Comparison of ENCODE assay signal across 19 cellular contexts in genomic region chr14:99561827-99562226, GRCh38. TPM values are rescaled to one million over a fixed set of nuclear protein-coding genes. Genes with fewer than 3 reads are reported as not detected.
DNase-seq lines count a peak whose midpoint lies in the region; ATAC-seq and TF ChIP-seq lines count a peak whose summit lies in the region.
"Had no signal": no experiment of that assay in that cellular context is flagged by ENCODE, and none has a peak within 500 bp of the region (broad histone marks: within the 10 kb centered on the region; RNA-seq: fewer than 3 reads in every experiment).

No MANE protein-coding gene starts in this region.

- no peak overlapping the region for H3K4me3 Mint-ChIP-seq in activated CD4-positive, alpha-beta T cell treated with anti-CD3 and anti-CD28 coated beads, Interleukin-2, amount 10 ng/mL, durations not matched to agents 7 days and 5 days
- H3K4me3 Mint-ChIP-seq in type B pancreatic cell, result no peak overlapping the region
- H3K4me3 Mint-ChIP-seq in activated CD4-positive, alpha-beta T cell treated with anti-CD3 and anti-CD28 coated beads, Interleukin-2, amount 10 ng/mL, durations not matched to agents 24 days and 14 days, result no peak overlapping the region
- H3K4me3 Mint-ChIP-seq: dendritic cell treated with granulocyte-macrophage colony-stimulating factor and Interleukin-4, amounts not matched to agents 40 ng/mL and 50 ng/mL, for 4 days; WTC11 had no signal

- peak overlapping the region; percentile 89 for H3K27ac ChIP-seq in WERI-Rb-1
- peak overlapping the region; percentile 73 for H3K27ac ChIP-seq in liver (ENCODE audit: low read depth in 1 of 2, low read length in 2 of 2)
- H3K27ac ChIP-seq: lower lobe of right lung had no signal

- H3K27me3 Mint-ChIP-seq in activated CD4-positive, alpha-beta T cell treated with anti-CD3 and anti-CD28 coated beads, Interleukin-2, amount 10 ng/mL, durations not matched to agents 7 days and 5 days, result no peaks in the 10 kb centered on the region
- H3K27me3 Mint-ChIP-seq in type B pancreatic cell, result no peaks in the 10 kb centered on the region
- no peaks in the 10 kb centered on the region for H3K27me3 Mint-ChIP-seq in activated CD4-positive, alpha-beta T cell treated with anti-CD3 and anti-CD28 coated beads, Interleukin-2, amount 10 ng/mL, durations not matched to agents 24 days and 14 days

- CTCF ChIA-PET in activated CD4-positive, alpha-beta T cell treated with anti-CD3 and anti-CD28 coated beads, Interleukin-2, amount 10 ng/mL, durations not matched to agents 7 days and 5 days (lab: Charles Lee), result no interaction called here

- DNase-seq in activated CD4-positive, alpha-beta T cell treated with anti-CD3 and anti-CD28 coated beads, Interleukin-2, amount 10 ng/mL, durations not matched to agents 7 days and 5 days, result no peak
- DNase-seq in activated CD4-positive, alpha-beta T cell treated with anti-CD3 and anti-CD28 coated beads, Interleukin-2, amount 50 U/mL, for 1 hour, result no peak
- DNase-seq in WERI-Rb-1, result peak; percentile 23
- DNase-seq in type B pancreatic cell (ENCODE audit: extremely low spot score, unreplicated experiment), result no peak
- DNase-seq in GM13977 (ENCODE audit: low spot score), result no peak
- no peak for DNase-seq in activated naive CD4-positive, alpha-beta T cell treated with anti-CD3 and anti-CD28 coated beads, Interleukin-2, amount 50 U/mL, for 72 hours (ENCODE audit: low spot score in 2 of 2)
- DNase-seq in activated CD4-positive, alpha-beta T cell treated with anti-CD3 and anti-CD28 coated beads, Interleukin-2, amount 10 ng/mL, durations not matched to agents 24 days and 14 days, result no peak
- DNase-seq: activated effector memory CD4-positive, alpha-beta T cell treated with Interleukin-2 at 50 U/mL for 16 hours; GOT3; lower lobe of right lung; nephron progenitor cell; stimulated activated CD4-positive, alpha-beta T cell treated with anti-CD3 and anti-CD28 coated beads, Interleukin-4, amount 100 ng/mL, for 1 hour; SW 1271; tibial artery had no signal

- H3K9me3 ChIP-seq in WERI-Rb-1 (ENCODE audit: severe bottlenecking) (no peaks in the 10 kb centered on the region), liver (ENCODE audit: control insufficient read depth in 4 of 4, low read length in 3 of 4) (no peaks in the 10 kb centered on the region)
- H3K9me3 ChIP-seq: lower lobe of right lung, Peyer's patch, right atrium auricular region, tibial artery had no signal

- no peaks in the 10 kb centered on the region for H3K9me3 Mint-ChIP-seq in activated CD4-positive, alpha-beta T cell treated with anti-CD3 and anti-CD28 coated beads, Interleukin-2, amount 10 ng/mL, durations not matched to agents 7 days and 5 days
- H3K9me3 Mint-ChIP-seq in type B pancreatic cell, result no peaks in the 10 kb centered on the region
- no peaks in the 10 kb centered on the region for H3K9me3 Mint-ChIP-seq in activated naive CD4-positive, alpha-beta T cell treated with anti-CD3 and anti-CD28 coated beads, Interleukin-2, amount 50 U/mL, for 72 hours
- H3K9me3 Mint-ChIP-seq in activated CD4-positive, alpha-beta T cell treated with anti-CD3 and anti-CD28 coated beads, Interleukin-2, amount 10 ng/mL, durations not matched to agents 24 days and 14 days, result no peaks in the 10 kb centered on the region
- H3K9me3 Mint-ChIP-seq: dendritic cell treated with granulocyte-macrophage colony-stimulating factor and Interleukin-4, amounts not matched to agents 40 ng/mL and 50 ng/mL, for 4 days had no signal

- H3K9ac ChIP-seq in liver (ENCODE audit: low read depth in 1 of 2, low read length in 2 of 2), result no peak overlapping the region

- WGBS in liver, result 71% methylated on average over 13 of the region's 13 CpGs

- H3K36me3 Mint-ChIP-seq in activated CD4-positive, alpha-beta T cell treated with anti-CD3 and anti-CD28 coated beads, Interleukin-2, amount 10 ng/mL, durations not matched to agents 7 days and 5 days (ENCODE audit: low read depth), result no peaks in the 10 kb centered on the region
- peaks cover 5% of the 10 kb centered on the region for H3K36me3 Mint-ChIP-seq in type B pancreatic cell
- no peaks in the 10 kb centered on the region for H3K36me3 Mint-ChIP-seq in activated naive CD4-positive, alpha-beta T cell treated with anti-CD3 and anti-CD28 coated beads, Interleukin-2, amount 50 U/mL, for 72 hours
- no peaks in the 10 kb centered on the region for H3K36me3 Mint-ChIP-seq in activated CD4-positive, alpha-beta T cell treated with anti-CD3 and anti-CD28 coated beads, Interleukin-2, amount 10 ng/mL, durations not matched to agents 24 days and 14 days (ENCODE audit: low read depth)
- H3K36me3 Mint-ChIP-seq: WTC11 had no signal

- H3K27me3 ChIP-seq in WERI-Rb-1 (ENCODE audit: insufficient read depth, low read depth, severe bottlenecking) (no peaks in the 10 kb centered on the region), liver (ENCODE audit: control insufficient read depth in 4 of 4, insufficient read depth in 4 of 4, low read length in 3 of 4) (no peaks in the 10 kb centered on the region)
- H3K27me3 ChIP-seq: Peyer's patch, right atrium auricular region, tibial artery had no signal

- intact Hi-C loops in activated CD4-positive, alpha-beta T cell treated with anti-CD3 and anti-CD28 coated beads, Interleukin-2, amount 10 ng/mL, durations not matched to agents 24 days and 14 days (cut with micrococcal nuclease), result no loop called here

- H3K36me3 ChIP-seq in WERI-Rb-1 (peaks cover 13% of the 10 kb centered on the region; the same call in 1 of the 2 replicates), liver (ENCODE audit: control insufficient read depth in 4 of 4, insufficient read depth in 3 of 4, low read depth in 1 of 4, low read length in 3 of 4) (no peaks in the 10 kb centered on the region)
- H3K36me3 ChIP-seq: lower lobe of right lung, Peyer's patch, right atrium auricular region, tibial artery had no signal

- H3K4me3 ChIP-seq in WERI-Rb-1 (ENCODE audit: low read depth, low read length) (0 out of 2 replicates have a peak overlapping the region, but pooled peaks have one; percentile 7), liver (ENCODE audit: low read depth in 1 of 3, low read length in 3 of 3) (no peak overlapping the region)
- H3K4me3 ChIP-seq: lower lobe of right lung, Peyer's patch, right atrium auricular region, tibial artery had no signal

- TF ChIP-seq RAD21 in liver (IDR thresholded peaks at IDR 0.05), result no peak

- H3K4me1 Mint-ChIP-seq in activated CD4-positive, alpha-beta T cell treated with anti-CD3 and anti-CD28 coated beads, Interleukin-2, amount 10 ng/mL, durations not matched to agents 7 days and 5 days, result no peaks in the 10 kb centered on the region
- H3K4me1 Mint-ChIP-seq in type B pancreatic cell (ENCODE audit: unreplicated experiment), result peaks cover 58% of the 10 kb centered on the region
- H3K4me1 Mint-ChIP-seq in activated CD4-positive, alpha-beta T cell treated with anti-CD3 and anti-CD28 coated beads, Interleukin-2, amount 10 ng/mL, durations not matched to agents 24 days and 14 days, result no peaks in the 10 kb centered on the region

- H3K4me1 ChIP-seq in liver (ENCODE audit: control insufficient read depth in 4 of 4, insufficient read depth in 4 of 4, low read length in 3 of 4), result peaks cover 33 to 82% (median 77%) of the 10 kb centered on the region in 4 donors

- POLR2A ChIA-PET in activated CD4-positive, alpha-beta T cell treated with anti-CD3 and anti-CD28 coated beads, Interleukin-2, amount 10 ng/mL, durations not matched to agents 7 days and 5 days (lab: Charles Lee), result no interaction called here

- in situ Hi-C loops in GM13977 (cut with MboI; ENCODE audit: low pct_unique_long_range_greater_than_20kb, low sequenced_read_pairs, unreplicated experiment), result no loop called here

- TF ChIP-seq CTCF in WERI-Rb-1 (IDR thresholded peaks at IDR 0.05; ENCODE audit: low read depth, low read length) (no peak), liver (IDR thresholded peaks at IDR 0.05; ENCODE audit: low read depth, low read length, missing input control) (no peak), type B pancreatic cell (conservative IDR thresholded peaks at IDR 0.05) (no peak), GM13977 (IDR thresholded peaks at IDR 0.05; ENCODE audit: extremely low read depth, insufficient read depth, missing control alignments) (no peak)

- ATAC-seq in activated naive CD4-positive, alpha-beta T cell treated with anti-CD3 and anti-CD28 coated beads, Interleukin-2, amount 50 U/mL, for 72 hours, result no peak
- ATAC-seq: WTC11 had no signal

- H3K27ac Mint-ChIP-seq in activated CD4-positive, alpha-beta T cell treated with anti-CD3 and anti-CD28 coated beads, Interleukin-2, amount 10 ng/mL, durations not matched to agents 7 days and 5 days, result peak overlapping the region; percentile 38
- peak overlapping the region; percentile 52 for H3K27ac Mint-ChIP-seq in type B pancreatic cell
- no peak overlapping the region for H3K27ac Mint-ChIP-seq in activated naive CD4-positive, alpha-beta T cell treated with anti-CD3 and anti-CD28 coated beads, Interleukin-2, amount 50 U/mL, for 72 hours
- no peak overlapping the region for H3K27ac Mint-ChIP-seq in activated CD4-positive, alpha-beta T cell treated with anti-CD3 and anti-CD28 coated beads, Interleukin-2, amount 10 ng/mL, durations not matched to agents 24 days and 14 days
- H3K27ac Mint-ChIP-seq: dendritic cell treated with granulocyte-macrophage colony-stimulating factor and Interleukin-4, amounts not matched to agents 40 ng/mL and 50 ng/mL, for 4 days had no signal

TF ChIP-seq in liver, 16 proteins besides CTCF, POLR2A, EP300 and RAD21 (continues in another document):
- TF ChIP-seq EGR1 (IDR thresholded peaks at IDR 0.05; ENCODE audit: low read depth in 2 of 2) (no peak), FOXA1 (IDR thresholded peaks at IDR 0.05) (no peak), HNF4G (IDR thresholded peaks at IDR 0.05) (no peak), RXRA (IDR thresholded peaks at IDR 0.05) (no peak), TAF1 (conservative IDR thresholded peaks at IDR 0.05) (no peak), GABPA (IDR thresholded peaks at IDR 0.05 in 1 of 2, conservative IDR thresholded peaks at IDR 0.05 in 1 of 2) (no peak), FOXA2 (IDR thresholded peaks at IDR 0.05) (no peak), YY1 (IDR thresholded peaks at IDR 0.05) (no peak), NR2F2 (IDR thresholded peaks at IDR 0.05) (no peak)
- TF ChIP-seq, protein P1, sequence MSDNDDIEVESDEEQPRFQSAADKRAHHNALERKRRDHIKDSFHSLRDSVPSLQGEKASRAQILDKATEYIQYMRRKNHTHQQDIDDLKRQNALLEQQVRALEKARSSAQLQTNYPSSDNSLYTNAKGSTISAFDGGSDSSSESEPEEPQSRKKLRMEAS (IDR thresholded peaks at IDR 0.05), result no peak

RNA-seq across cellular contexts. Expression of gene CCDC85C, which starts 42.2 kb away (rescaled TPM):
- total RNA-seq in activated CD4-positive, alpha-beta T cell treated with anti-CD3 and anti-CD28 coated beads, Interleukin-2, amount 10 ng/mL, durations not matched to agents 7 days and 5 days, result 10 to 100 TPM; 10.0 to 10.9 TPM
- total RNA-seq in liver, result 10 to 100 TPM in 1 of 2 donors, 1 to 10 TPM in 1; 7.1 to 12.1 TPM
- 10 to 100 TPM in 1 of 2 donors, 1 to 10 TPM in 1; 4.0 to 23.9 TPM for polyA plus RNA-seq in liver
- 49.1 and 83.8 TPM in 2 replicates for total RNA-seq in type B pancreatic cell (ENCODE audit: low replicate concordance)
- total RNA-seq in activated naive CD4-positive, alpha-beta T cell treated with anti-CD3 and anti-CD28 coated beads, Interleukin-2, amount 50 U/mL, for 72 hours, result 1 to 10 TPM; 5.1 to 8.4 TPM
- 6.7 TPM in 2 replicates for total RNA-seq in activated CD4-positive, alpha-beta T cell treated with anti-CD3 and anti-CD28 coated beads, Interleukin-2, amount 10 ng/mL, durations not matched to agents 24 days and 14 days

Comparison
In these comparisons a context has a peak if more than half of its experiments do, and no peak if none do; other contexts are left out.
1. H3K27ac Mint-ChIP-seq: peak in activated CD4-positive, alpha-beta T cell treated with anti-CD3 and anti-CD28 coated beads, Interleukin-2, amount 10 ng/mL, durations not matched to agents 7 days and 5 days (single experiment) and type B pancreatic cell (single experiment); none in activated naive CD4-positive, alpha-beta T cell treated with anti-CD3 and anti-CD28 coated beads, Interleukin-2, amount 50 U/mL, for 72 hours (0 of 2) and activated CD4-positive, alpha-beta T cell treated with anti-CD3 and anti-CD28 coated beads, Interleukin-2, amount 10 ng/mL, durations not matched to agents 24 days and 14 days (single experiment).